In the genomic region with DNA sequence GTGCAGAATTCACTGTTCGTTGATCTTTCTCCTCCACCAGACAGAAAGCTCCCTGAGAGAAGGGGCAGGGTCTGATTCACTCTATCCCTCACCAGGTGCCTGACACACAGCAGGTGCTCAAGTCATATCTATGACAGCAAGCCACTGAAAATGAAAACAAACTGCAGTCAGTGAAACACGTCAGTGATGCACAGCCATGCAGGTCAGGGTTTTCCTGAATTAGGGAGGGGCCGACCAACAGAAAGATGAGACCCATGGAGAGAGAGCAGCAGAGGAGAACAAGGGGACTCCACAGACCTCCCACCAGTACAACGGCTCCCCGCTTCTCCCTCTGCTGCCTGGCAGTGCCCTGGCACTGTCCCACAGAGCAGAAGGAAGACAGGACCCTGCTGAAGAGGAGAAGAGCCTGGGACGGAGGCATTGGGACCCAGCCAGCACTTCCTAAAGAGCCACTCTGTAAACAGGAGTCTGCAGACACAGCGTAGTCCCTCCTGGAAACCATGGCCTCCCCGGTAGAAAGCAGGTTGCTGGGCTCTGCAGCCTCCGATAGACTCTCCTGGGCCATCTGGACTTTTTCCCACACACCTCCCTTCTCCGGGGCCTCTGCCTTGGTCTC, we compare ENCODE assay signal across 8 cellular contexts. TPM values are rescaled to one million over a fixed set of nuclear protein-coding genes. Genes with fewer than 3 reads are reported as not detected.
DNase-seq lines count a peak whose midpoint lies in the region; ATAC-seq, FAIRE-seq and TF ChIP-seq lines count a peak whose summit lies in the region.

No MANE protein-coding gene starts in this region.

- H3K27ac ChIP-seq in MM.1S (ENCODE audit: low read length) = peak overlapping the region; percentile 82
- no peak overlapping the region for H3K27ac ChIP-seq in osteoblast (ENCODE audit: low read depth, low read length)

- peaks cover 1% of the 10 kb centered on the region for H3K4me1 Mint-ChIP-seq in osteocyte (ENCODE audit: unreplicated experiment)

- no peak overlapping the region for H3K4me3 Mint-ChIP-seq in osteocyte (ENCODE audit: unreplicated experiment)

- no peak overlapping the region for H3K4me3 ChIP-seq in MM.1S (ENCODE audit: low read length)
- H3K4me3 ChIP-seq in bronchial epithelial cell (ENCODE audit: low read depth, low read length) = no peak overlapping the region
- H3K4me3 ChIP-seq in osteoblast (ENCODE audit: insufficient read depth, low read length) = no peak overlapping the region

- no peaks in the 10 kb centered on the region for H3K9me3 ChIP-seq in MM.1S (replicated peaks; ENCODE audit: insufficient read depth, low read length)
- H3K9me3 ChIP-seq in osteoblast (ENCODE audit: low read depth, low read length) = no peaks in the 10 kb centered on the region

- no peaks in the 10 kb centered on the region for H3K27me3 Mint-ChIP-seq in osteocyte (ENCODE audit: unreplicated experiment)

- ATAC-seq in GM21390 (IDR thresholded peaks at IDR 0.05; ENCODE audit: unreplicated experiment) = no peak

- no peak overlapping the region for H3K27ac Mint-ChIP-seq in osteocyte (ENCODE audit: unreplicated experiment)

- FAIRE-seq in GM19239 (lab: Jason Lieb, UNC) (peak; percentile 83), bronchial epithelial cell (lab: Jason Lieb, UNC) (no peak)

- H3K9me2 ChIP-seq in MM.1S (replicated peaks; ENCODE audit: insufficient read depth, low read length) = no peaks in the 10 kb centered on the region

- H3K27me3 ChIP-seq in MM.1S (replicated peaks; ENCODE audit: insufficient read depth, low read length) = no peaks in the 10 kb centered on the region
- H3K27me3 ChIP-seq in bronchial epithelial cell (ENCODE audit: control insufficient read depth, insufficient read depth, low read length) = no peaks in the 10 kb centered on the region
- no peaks in the 10 kb centered on the region for H3K27me3 ChIP-seq in osteoblast (ENCODE audit: insufficient read depth, low read length)

- peak overlapping the region; percentile 46 for H3K9ac ChIP-seq in MM.1S (ENCODE audit: low read length)

- H3K36me3 Mint-ChIP-seq in osteocyte (ENCODE audit: unreplicated experiment) = peaks cover 17% of the 10 kb centered on the region

- peak overlapping the region; percentile 20; the same call in 1 of the 2 replicates for H3K4me2 ChIP-seq in MM.1S (ENCODE audit: low read depth, low read length)
- H3K4me2 ChIP-seq in osteoblast (ENCODE audit: insufficient read depth, low read length) = no peak overlapping the region

- H3F3A ChIP-seq in MM.1S (ENCODE audit: insufficient read depth, low read length) = peaks cover 13% of the 10 kb centered on the region

- no peaks in the 10 kb centered on the region for H4K20me1 ChIP-seq in MM.1S (ENCODE audit: insufficient read depth, low read length)
- no peaks in the 10 kb centered on the region for H4K20me1 ChIP-seq in osteoblast (ENCODE audit: insufficient read depth, low read length)

- TF ChIP-seq CTCF in MM.1S (IDR thresholded peaks at IDR 0.05; ENCODE audit: low read length) (no peak), bronchial epithelial cell (IDR thresholded peaks at IDR 0.05; ENCODE audit: insufficient read depth, low read length, severe bottlenecking) (no peak), osteoblast (IDR thresholded peaks at IDR 0.05; ENCODE audit: extremely low read depth, low read depth, low read length) (no peak), osteocyte (IDR thresholded peaks at IDR 0.05) (no peak)

- peaks cover 46% of the 10 kb centered on the region for H3K79me2 ChIP-seq in MM.1S (ENCODE audit: low read length)
- peaks cover 2% of the 10 kb centered on the region for H3K79me2 ChIP-seq in osteoblast (ENCODE audit: insufficient read depth, low read length)

- DNase-seq in GM19239 (ENCODE audit: insufficient read length, low spot score) (no peak), MM.1S (peak; percentile 72), bronchial epithelial cell (ENCODE audit: low read depth) (peak; percentile 39), osteoblast (ENCODE audit: insufficient read length, low spot score, missing footprints) (peak; percentile 81), cortex of kidney (lab: John Stamatoyannopoulos, UW) (no peak), osteocyte (ENCODE audit: extremely low spot score, unreplicated experiment) (no peak), A172 (ENCODE audit: low spot score) (no peak)

- H2AFZ ChIP-seq in MM.1S (ENCODE audit: low read length) (no peak overlapping the region), osteoblast (ENCODE audit: low read length) (no peak overlapping the region)

- H3K36me3 ChIP-seq in MM.1S (replicated peaks; ENCODE audit: insufficient read depth, low read length) (no peaks in the 10 kb centered on the region), bronchial epithelial cell (ENCODE audit: control insufficient read depth, insufficient read depth, low read length) (peaks cover 20% of the 10 kb centered on the region), osteoblast (ENCODE audit: insufficient read depth, low read length) (peaks cover 12% of the 10 kb centered on the region)

- peaks cover 44% of the 10 kb centered on the region for H3K4me1 ChIP-seq in MM.1S (ENCODE audit: low read length)
- H3K4me1 ChIP-seq in osteoblast (ENCODE audit: insufficient read depth, low read length) = no peaks in the 10 kb centered on the region

- no peaks in the 10 kb centered on the region for H3K9me3 Mint-ChIP-seq in osteocyte (ENCODE audit: unreplicated experiment)

RNA-seq across cellular contexts. Expression of gene FAM53B, which starts 50.3 kb away (rescaled TPM):
- total RNA-seq in bronchial epithelial cell (19.5 and 23.9 TPM in 2 replicates), osteoblast (12.1 and 12.7 TPM in 2 replicates), osteocyte (14.7 and 17.0 TPM in 2 replicates)
- total RNA-seq in A172 (2014; rRNA removed; shearing (Covaris generic)) = 8.5 and 8.7 TPM in 2 replicates

Comparison
In these comparisons a context has a peak if more than half of its experiments do, and no peak if none do; other contexts are left out.
1. DNase-seq: peak in MM.1S (single experiment), bronchial epithelial cell (single experiment) and osteoblast (single experiment); none in GM19239 (single experiment), cortex of kidney (single experiment), osteocyte (single experiment) and A172 (single experiment).